In the genomic region with DNA sequence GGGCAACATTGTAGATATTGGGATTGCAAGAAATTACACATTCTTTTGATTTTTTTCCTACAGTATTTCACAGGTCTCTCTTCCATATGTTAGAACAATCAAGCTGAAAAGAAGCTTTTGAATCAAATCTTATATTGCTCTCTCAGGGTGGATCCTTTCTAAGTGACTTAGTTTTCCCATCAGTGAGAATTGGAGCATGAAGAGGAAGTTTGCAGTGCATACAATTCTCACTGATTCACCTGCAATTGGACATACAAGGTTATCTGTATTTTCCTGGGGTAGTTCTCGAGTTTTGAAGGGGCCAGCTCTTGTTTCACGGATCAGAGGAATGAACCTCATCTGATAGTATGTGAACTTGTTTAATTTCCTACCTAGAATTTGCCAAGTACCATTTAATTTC, we compare ENCODE assay signal across 27 cellular contexts.
DNase-seq lines count a peak whose midpoint lies in the region; ATAC-seq and TF ChIP-seq lines count a peak whose summit lies in the region.
"Had no signal": no experiment of that assay in that cellular context is flagged by ENCODE, and none has a peak within 500 bp of the region (broad histone marks: within the 10 kb centered on the region; RNA-seq: fewer than 3 reads in every experiment).

No MANE protein-coding gene starts in this region.

- no peak overlapping the region for H3K9ac ChIP-seq in Karpas-422 (ENCODE audit: low read length)
- H3K9ac ChIP-seq in smooth muscle cell (ENCODE audit: low read depth): no peak overlapping the region

- H3K27me3 ChIP-seq in Karpas-422 (ENCODE audit: low read length) (no peaks in the 10 kb centered on the region), PC-9 (ENCODE audit: insufficient read depth, low read depth) (no peaks in the 10 kb centered on the region), smooth muscle cell (ENCODE audit: low read depth) (no peaks in the 10 kb centered on the region)
- H3K27me3 ChIP-seq: BE2C, Peyer's patch had no signal

- POLR2A ChIA-PET in PC-9 (lab: Charles Lee; ENCODE audit: unreplicated experiment): no interaction called here

- TF ChIP-seq CTCF in PC-9 (conservative IDR thresholded peaks at IDR 0.05) (no peak), smooth muscle cell (IDR thresholded peaks at IDR 0.05; ENCODE audit: borderline replicate concordance, insufficient read depth, poor library complexity, severe bottlenecking) (no peak)

- H3K9me2 ChIP-seq in Karpas-422 (replicated peaks; ENCODE audit: insufficient read depth, low read length): no peaks in the 10 kb centered on the region
- no peaks in the 10 kb centered on the region for H3K9me2 ChIP-seq in PC-9 (ENCODE audit: insufficient read depth)

- H3K79me2 ChIP-seq in Karpas-422 (ENCODE audit: low read length): no peaks in the 10 kb centered on the region
- H3K79me2 ChIP-seq in PC-9 (ENCODE audit: low read depth): no peaks in the 10 kb centered on the region
- H3K79me2 ChIP-seq in smooth muscle cell (ENCODE audit: low read depth): no peaks in the 10 kb centered on the region

- intact Hi-C loops in PC-9 (cut with micrococcal nuclease; ENCODE audit: unreplicated experiment): no loop called here

- ATAC-seq in HG02981 (IDR thresholded peaks at IDR 0.05; ENCODE audit: unreplicated experiment): no peak

- DNase-seq in DMS53 (lab: John Stamatoyannopoulos, UW) (peak; percentile 5), DMS53 treated with DMSO at 0.1 percent for 48 hours (lab: John Stamatoyannopoulos, UW; ENCODE audit: unreplicated experiment) (no peak), Karpas-422 (no peak), PC-9 (no peak), smooth muscle cell (lab: John Stamatoyannopoulos, UW; ENCODE audit: unreplicated experiment) (no peak), SHP77 treated with DMSO at 0.1 percent for 48 hours (lab: John Stamatoyannopoulos, UW) (no peak), NCI-H446 (lab: John Stamatoyannopoulos, UW) (no peak)
- DNase-seq: ACHN; BE2C; CD8-positive, alpha-beta memory T cell; DMS 273 treated with DMSO at 0.1 percent for 48 hours; DND-41; KBM-7; MM.1S; NCI-H1105; NCI-H1436 treated with DMSO at 0.1 percent for 48 hours; NCI-H187 treated with DMSO at 0.1 percent for 48 hours; NCI-H2171 treated with DMSO at 0.1 percent for 48 hours; NCI-H345; NCI-H524; NCI-H748 treated with DMSO at 0.1 percent for 48 hours; NK-92 treated with Interleukin-12 subunit alpha and Interleukin-12 subunit beta, amount 100 ng/mL, for 24 hours; Peyer's patch; SIG-M5 had no signal

- H4K20me1 ChIP-seq in Karpas-422 (ENCODE audit: insufficient read depth, low read depth, low read length): no peaks in the 10 kb centered on the region
- no peaks in the 10 kb centered on the region for H4K20me1 ChIP-seq in PC-9 (ENCODE audit: insufficient read depth)
- H4K20me1 ChIP-seq in smooth muscle cell (ENCODE audit: low read depth): no peaks in the 10 kb centered on the region

- peak overlapping the region; percentile 59; the same call in 1 of the 2 replicates for H2AFZ ChIP-seq in Karpas-422 (ENCODE audit: low read length)
- H2AFZ ChIP-seq in PC-9: no peak overlapping the region
- peak overlapping the region; percentile 35 for H2AFZ ChIP-seq in smooth muscle cell (ENCODE audit: low read depth)

- peaks cover 30% of the 10 kb centered on the region for H3K4me1 ChIP-seq in Karpas-422 (ENCODE audit: low read length)
- H3K4me1 ChIP-seq in PC-9 (replicated peaks; ENCODE audit: insufficient read depth): no peaks in the 10 kb centered on the region
- peaks cover 30% of the 10 kb centered on the region for H3K4me1 ChIP-seq in smooth muscle cell (ENCODE audit: low read depth)
- H3K4me1 ChIP-seq: BE2C, Peyer's patch had no signal

- 76% methylated on average over 2 of the region's 2 CpGs for WGBS in smooth muscle cell (ENCODE audit: low lambda C conversion rate)

- peak overlapping the region; percentile 23 for H3K4me2 ChIP-seq in Karpas-422 (ENCODE audit: low read depth, low read length, poor library complexity, severe bottlenecking)
- H3K4me2 ChIP-seq in PC-9: 0 out of 2 replicates have a peak overlapping the region, but pooled peaks have one; percentile 3
- no peak overlapping the region for H3K4me2 ChIP-seq in smooth muscle cell

- H3K4me3 ChIP-seq in Karpas-422 (ENCODE audit: low read length) (no peak overlapping the region), PC-9 (no peak overlapping the region), smooth muscle cell (no peak overlapping the region)
- H3K4me3 ChIP-seq: Peyer's patch, SK-N-MC had no signal

- CTCF ChIA-PET in PC-9 (lab: Charles Lee): no interaction called here

- no peaks in the 10 kb centered on the region for H3F3A ChIP-seq in PC-9 (ENCODE audit: insufficient read depth, low read depth)
- H3F3A ChIP-seq in smooth muscle cell (ENCODE audit: low read depth): no peaks in the 10 kb centered on the region

- H3K9me3 ChIP-seq in Karpas-422 (ENCODE audit: low read length) (no peaks in the 10 kb centered on the region), PC-9 (ENCODE audit: insufficient read depth, low read depth) (no peaks in the 10 kb centered on the region), smooth muscle cell (replicated peaks; ENCODE audit: low read depth) (no peaks in the 10 kb centered on the region)
- H3K9me3 ChIP-seq: BE2C, Peyer's patch had no signal

- BruUV-seq in PC-9 (replicated peaks; lab: Mats Ljungman, UMichigan): no TSS peak

- H3K36me3 ChIP-seq in Karpas-422 (ENCODE audit: insufficient read depth, low read length) (no peaks in the 10 kb centered on the region), PC-9 (ENCODE audit: low read depth) (no peaks in the 10 kb centered on the region), smooth muscle cell (ENCODE audit: low read depth) (no peaks in the 10 kb centered on the region)
- H3K36me3 ChIP-seq: BE2C, Peyer's patch had no signal

- H3K27ac ChIP-seq in Karpas-422 (ENCODE audit: low read length) (no peak overlapping the region), PC-9 (no peak overlapping the region), smooth muscle cell (ENCODE audit: low read depth) (no peak overlapping the region)
- H3K27ac ChIP-seq: 22Rv1, Peyer's patch, SK-N-MC had no signal
